ENCODE assay signal across 9 cellular contexts in genomic region chr12:108826115-108826806, GRCh38. TPM values are rescaled to one million over a fixed set of nuclear protein-coding genes. Genes with fewer than 3 reads are reported as not detected.
A peak's percentile ranks its signal among the peaks of the same experiment; 100 is the strongest.
DNase-seq lines count a peak whose midpoint lies in the region; ATAC-seq and TF ChIP-seq lines count a peak whose summit lies in the region.
"Had no signal": no experiment of that assay in that cellular context is flagged by ENCODE, and none has a peak within 500 bp of the region (broad histone marks: within the 10 kb centered on the region; RNA-seq: fewer than 3 reads in every experiment).

No MANE protein-coding gene starts in this region.

- H3T11ph ChIP-seq in H9 (ENCODE audit: low read length), result no peak overlapping the region

- H2BK120ac ChIP-seq in H9 (ENCODE audit: low read depth, low read length, poor library complexity, severe bottlenecking), result no peak overlapping the region

- no peak overlapping the region for H4K5ac ChIP-seq in H9 (ENCODE audit: insufficient read length, low read depth, low read length)

- H3K56ac ChIP-seq in H9 (ENCODE audit: insufficient read length, low read depth, low read length), result peak overlapping the region; percentile 32

- H4K8ac ChIP-seq in H9 (replicated peaks; ENCODE audit: insufficient read length, low read depth, low read length), result no peak overlapping the region

- no peak overlapping the region for H2BK20ac ChIP-seq in H9 (ENCODE audit: low read depth, low read length, poor library complexity, severe bottlenecking)

- DNase-seq in H9 (no peak), heart right ventricle (peak; percentile 45 to 81), retina (peak; percentile 52), cortex of kidney (lab: John Stamatoyannopoulos, UW) (no peak)
- no peak for DNase-seq in activated naive CD8-positive, alpha-beta T cell treated with anti-CD3 and anti-CD28 coated beads for 36 hours
- DNase-seq in activated CD4-positive, alpha-beta T cell treated with anti-CD3 and anti-CD28 coated beads, Interleukin-2, amount 50 U/mL, for 48 hours, result no peak

- no peaks in the 10 kb centered on the region for H3K23me2 ChIP-seq in H9 (ENCODE audit: insufficient read length, low read depth, low read length, poor library complexity, severe bottlenecking)

- peak overlapping the region in 1 of 2 experiments; percentile 54; a peak in 2 of 5 replicates for H3K4me3 Mint-ChIP-seq in H9
- H3K4me3 Mint-ChIP-seq in activated naive CD8-positive, alpha-beta T cell treated with anti-CD3 and anti-CD28 coated beads for 36 hours, result peak overlapping the region; percentile 9

- H3K4me1 Mint-ChIP-seq in H9, result peaks cover 33 to 40% of the 10 kb centered on the region in 2 experiments
- peaks cover 39% of the 10 kb centered on the region for H3K4me1 Mint-ChIP-seq in activated naive CD8-positive, alpha-beta T cell treated with anti-CD3 and anti-CD28 coated beads for 36 hours

- H3K9me3 Mint-ChIP-seq in H9, result no peaks in the 10 kb centered on the region
- no peaks in the 10 kb centered on the region for H3K9me3 Mint-ChIP-seq in activated naive CD8-positive, alpha-beta T cell treated with anti-CD3 and anti-CD28 coated beads for 36 hours

- no peaks in the 10 kb centered on the region for H3K9me3 ChIP-seq in H9 (ENCODE audit: control insufficient read depth, low read depth, low read length)
- no peaks in the 10 kb centered on the region for H3K9me3 ChIP-seq in heart right ventricle

- H3K18ac ChIP-seq in H9 (ENCODE audit: insufficient read length, low read depth, low read length), result peak overlapping the region; percentile 34

- no CpG with 5 or more reads among the region's 16 CpGs for WGBS in H9 (ENCODE audit: extremely low coverage, insufficient read length, low lambda C conversion rate)
- WGBS in heart right ventricle, 2 donors, result 7 to 14% methylated on average over 16 of the region's 16 CpGs

- H3K27ac ChIP-seq in ACC112 (ENCODE audit: low read depth, low read length) (peak overlapping the region; percentile 99), H9 (ENCODE audit: insufficient read length, low read depth, low read length) (no peak overlapping the region), heart right ventricle (peak overlapping the region; percentile 85 to 96 (median 90))

- H3K4me2 ChIP-seq in H9 (ENCODE audit: insufficient read depth, insufficient read length, low read length), result no peak overlapping the region

- peaks cover 2 to 28% (median 5%) of the 10 kb centered on the region in 3 experiments; a peak in 4 of 7 replicates for H3K36me3 Mint-ChIP-seq in H9 (ENCODE audit: insufficient read depth in 1 of 3, low read depth in 3 of 3)
- H3K36me3 Mint-ChIP-seq in activated naive CD8-positive, alpha-beta T cell treated with anti-CD3 and anti-CD28 coated beads for 36 hours, result peaks cover 16% of the 10 kb centered on the region

- H3K79me2 ChIP-seq in ACC112 (ENCODE audit: control insufficient read depth, insufficient read depth, low read length, unreplicated experiment) (peaks cover 89% of the 10 kb centered on the region), H9 (ENCODE audit: insufficient read depth, low read length) (peaks cover 2% of the 10 kb centered on the region; the same call in 1 of the 2 replicates)

- peak overlapping the region; percentile 69 for H3K4me3 ChIP-seq in ACC112 (ENCODE audit: low read depth, low read length)
- peak overlapping the region in 8 of 10 donors; percentile 1 to 39 (median 24) for H3K4me3 ChIP-seq in heart right ventricle

- H4K20me1 ChIP-seq in H9 (ENCODE audit: control insufficient read depth, insufficient read depth, insufficient read length), result no peaks in the 10 kb centered on the region

- no peak overlapping the region; the same call in 1 of the 2 replicates for H3K4ac ChIP-seq in H9 (ENCODE audit: low read depth, low read length)

- H3K23ac ChIP-seq in H9 (ENCODE audit: insufficient read length, low read depth, low read length), result no peak overlapping the region

- H3K27me3 Mint-ChIP-seq in H9 (ENCODE audit: low read depth), result no peaks in the 10 kb centered on the region
- H3K27me3 Mint-ChIP-seq in activated naive CD8-positive, alpha-beta T cell treated with anti-CD3 and anti-CD28 coated beads for 36 hours, result no peaks in the 10 kb centered on the region

- H2BK5ac ChIP-seq in H9 (ENCODE audit: insufficient read length, low read length), result no peak overlapping the region

- H4K91ac ChIP-seq in H9 (ENCODE audit: insufficient read length, low read depth, low read length), result no peak overlapping the region

- H2BK15ac ChIP-seq in H9 (ENCODE audit: low read depth, low read length), result no peak overlapping the region

- peak overlapping the region; percentile 45 for H3K9ac ChIP-seq in H9 (ENCODE audit: extremely low read depth, insufficient read length, low read length)

- H3K36me3 ChIP-seq in ACC112 (ENCODE audit: insufficient read depth, low read length) (peaks cover 44% of the 10 kb centered on the region), heart right ventricle (peaks cover 0 to 61% (median 8%) of the 10 kb centered on the region in 9 donors)

- no peaks in the 10 kb centered on the region for H3K79me1 ChIP-seq in H9 (ENCODE audit: insufficient read depth, low read depth, low read length, poor library complexity, severe bottlenecking)

- H2AK5ac ChIP-seq in H9 (ENCODE audit: insufficient read length, low read length), result peak overlapping the region; percentile 62

- ATAC-seq in heart right ventricle, result peak; percentile 64 to 80 (median 68)
- no peak for ATAC-seq in HG03342 (IDR thresholded peaks at IDR 0.05; ENCODE audit: unreplicated experiment)

- no peak overlapping the region for H2BK12ac ChIP-seq in H9 (ENCODE audit: insufficient read length, low read depth, low read length)

- peaks cover 90% of the 10 kb centered on the region for H3K4me1 ChIP-seq in ACC112 (ENCODE audit: control insufficient read depth, insufficient read depth, low read length, unreplicated experiment)
- peaks cover 8% of the 10 kb centered on the region; the same call in 1 of the 2 replicates for H3K4me1 ChIP-seq in H9 (ENCODE audit: insufficient read depth, low read length)
- peaks cover 38 to 97% (median 90%) of the 10 kb centered on the region in 9 donors for H3K4me1 ChIP-seq in heart right ventricle

- intact Hi-C loops in heart right ventricle (cut with DNase I), result loop anchor here in 1 of 10 donors (2.0 kb wide), 1 partner anchor 31 kb away; the partner anchor contains the start of gene SSH1

- H2AFZ ChIP-seq in ACC112 (ENCODE audit: low read length, unreplicated experiment) (no peak overlapping the region), H9 (ENCODE audit: low read length) (no peak overlapping the region)

- H3K27ac Mint-ChIP-seq in H9, result peak overlapping the region in 2 of 3 experiments; percentile 87 to 91; a peak in 4 of 7 replicates
- peak overlapping the region; percentile 81 for H3K27ac Mint-ChIP-seq in activated naive CD8-positive, alpha-beta T cell treated with anti-CD3 and anti-CD28 coated beads for 36 hours

- H3K27me3 ChIP-seq in ACC112 (ENCODE audit: insufficient read depth, low read length) (no peaks in the 10 kb centered on the region), H9 (ENCODE audit: insufficient read depth, low read length) (no peaks in the 10 kb centered on the region), heart right ventricle (no peaks in the 10 kb centered on the region)

- TF ChIP-seq CTCF in H9 (conservative IDR thresholded peaks at IDR 0.05) (no peak), heart right ventricle (IDR thresholded peaks at IDR 0.05) (peak in 3 of 9 donors; percentile 20 to 31 (median 20))

- H3K14ac ChIP-seq in H9 (ENCODE audit: insufficient read depth, low read length), result peak overlapping the region; percentile 20; the same call in 1 of the 2 replicates

RNA-seq across cellular contexts. Expression of gene SSH1, which starts 31.1 kb away (rescaled TPM):
- 21.8 and 24.0 TPM in 2 replicates for total RNA-seq in H9 (2021)
- 10 to 100 TPM; 20.7 to 26.9 TPM for total RNA-seq in activated naive CD8-positive, alpha-beta T cell treated with anti-CD3 and anti-CD28 coated beads for 36 hours
- 10 to 100 TPM; 28.4 to 48.7 (median 35.1) TPM for total RNA-seq in heart right ventricle
- polyA plus RNA-seq in heart right ventricle, result 1 to 10 TPM; 4.2 to 7.5 TPM

RNA-seq across cellular contexts. Expression of gene DAO, which starts 53.6 kb away (rescaled TPM):
- total RNA-seq in H9 (2021), result not detected in 2 replicates
- not detected for total RNA-seq in activated naive CD8-positive, alpha-beta T cell treated with anti-CD3 and anti-CD28 coated beads for 36 hours
- not detected for total RNA-seq in heart right ventricle
- polyA plus RNA-seq in heart right ventricle, result not detected
- total RNA-seq: glomerular endothelial cell had no signal

Comparison
In these comparisons a context has a peak if more than half of its experiments do, and no peak if none do; other contexts are left out.
1. DNase-seq: peak in heart right ventricle (2 of 2) and retina (single experiment); none in H9 (single experiment), activated naive CD8-positive, alpha-beta T cell treated with anti-CD3 and anti-CD28 coated beads for 36 hours (single experiment), cortex of kidney (single experiment) and activated CD4-positive, alpha-beta T cell treated with anti-CD3 and anti-CD28 coated beads, Interleukin-2, amount 50 U/mL, for 48 hours (0 of 2).